24 cellular contexts compared by ENCODE assay signal in the genomic region with DNA sequence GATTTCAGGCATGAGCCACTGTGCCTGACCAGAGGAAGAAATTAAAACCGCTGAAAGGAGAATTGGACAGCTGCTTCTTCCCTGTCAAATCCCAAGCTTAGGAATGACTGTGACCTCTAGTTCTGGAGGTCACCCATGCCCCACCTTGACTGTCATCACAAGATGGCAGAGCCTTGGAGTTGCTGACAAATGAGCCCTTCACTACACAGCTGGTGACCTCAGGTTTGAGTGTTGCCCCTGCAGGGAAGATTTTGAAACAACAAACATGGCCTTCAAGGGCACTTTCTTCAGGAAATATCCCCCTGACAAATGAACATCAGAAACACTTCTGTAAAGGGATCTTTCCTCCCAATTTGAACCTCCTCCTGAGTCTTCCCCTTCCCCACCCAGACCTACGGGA. TPM values are rescaled to one million over a fixed set of nuclear protein-coding genes. Genes with fewer than 3 reads are reported as not detected.
A peak's percentile ranks its signal among the peaks of the same experiment; 100 is the strongest.
DNase-seq lines count a peak whose midpoint lies in the region; ATAC-seq and TF ChIP-seq lines count a peak whose summit lies in the region.
"Had no signal": no experiment of that assay in that cellular context is flagged by ENCODE, and none has a peak within 500 bp of the region (broad histone marks: within the 10 kb centered on the region; RNA-seq: fewer than 3 reads in every experiment).

No MANE protein-coding gene starts in this region.

- H4K20me1 ChIP-seq in GM23338 (replicated peaks; ENCODE audit: insufficient read depth) (no peaks in the 10 kb centered on the region), neural progenitor cell (ENCODE audit: low read depth) (peaks cover 12% of the 10 kb centered on the region)

- no peaks in the 10 kb centered on the region for H3K79me2 ChIP-seq in GM23338 (replicated peaks; ENCODE audit: insufficient read depth)
- H3K79me2 ChIP-seq in neural progenitor cell (ENCODE audit: low read depth), result no peaks in the 10 kb centered on the region

- peak overlapping the region; percentile 34; the same call in 1 of the 2 replicates for H2AFZ ChIP-seq in GM23338
- H2AFZ ChIP-seq in neural progenitor cell (replicated peaks), result no peak overlapping the region
- H2AFZ ChIP-seq: PC-9 had no signal

- no peak for TF ChIP-seq POLR2A in ovary (IDR thresholded peaks at IDR 0.05)

- H3K9ac ChIP-seq in HUES6 (ENCODE audit: low read length) (peak overlapping the region; percentile 2), neural progenitor cell (no peak overlapping the region)

- H3K36me3 Mint-ChIP-seq in GM23338 (ENCODE audit: low read depth) (no peaks in the 10 kb centered on the region), chondrocyte (ENCODE audit: low read depth) (no peaks in the 10 kb centered on the region), neural progenitor cell (no peaks in the 10 kb centered on the region)

- H3K27ac Mint-ChIP-seq in GM23338, result no peak overlapping the region
- no peak overlapping the region for H3K27ac Mint-ChIP-seq in chondrocyte (ENCODE audit: unreplicated experiment)
- H3K27ac Mint-ChIP-seq in neural progenitor cell, result peak overlapping the region; percentile 55

- H3K4me1 Mint-ChIP-seq in GM23338, result peaks cover 23% of the 10 kb centered on the region
- H3K4me1 Mint-ChIP-seq in chondrocyte (ENCODE audit: low read depth), result no peaks in the 10 kb centered on the region
- peaks cover 56% of the 10 kb centered on the region for H3K4me1 Mint-ChIP-seq in neural progenitor cell

- H3K4me1 ChIP-seq in GM23338 (ENCODE audit: insufficient read depth) (peaks cover 4% of the 10 kb centered on the region; the same call in 1 of the 2 replicates), HUES6 (ENCODE audit: control insufficient read depth, insufficient read depth, low read length) (peaks cover 31% of the 10 kb centered on the region), neural progenitor cell (peaks cover 29% of the 10 kb centered on the region), ovary (ENCODE audit: insufficient read depth) (no peaks in the 10 kb centered on the region)
- H3K4me1 ChIP-seq: BE2C, HAP-1 had no signal

- H3F3A ChIP-seq in GM23338 (replicated peaks; ENCODE audit: low read depth) (no peaks in the 10 kb centered on the region), neural progenitor cell (ENCODE audit: low read depth) (peaks cover 35% of the 10 kb centered on the region)

- H3K36me3 ChIP-seq in GM23338 (ENCODE audit: insufficient read depth) (no peaks in the 10 kb centered on the region), HUES6 (ENCODE audit: control insufficient read depth, insufficient read depth, low read length) (no peaks in the 10 kb centered on the region), neural progenitor cell (no peaks in the 10 kb centered on the region), ovary (no peaks in the 10 kb centered on the region), MG63 (no peaks in the 10 kb centered on the region)
- H3K36me3 ChIP-seq: BE2C, HAP-1 had no signal

- H3K27ac ChIP-seq in GM23338 (ENCODE audit: low read depth), result 0 out of 2 replicates have a peak overlapping the region, but pooled peaks have one; percentile 32
- no peak overlapping the region for H3K27ac ChIP-seq in HUES6 (ENCODE audit: low read depth, low read length)
- no peak overlapping the region for H3K27ac ChIP-seq in neural progenitor cell
- no peak overlapping the region for H3K27ac ChIP-seq in ovary
- H3K27ac ChIP-seq: HL-60, PC-9, SK-N-MC had no signal

- no peak for DNase-seq in GM23338 (ENCODE audit: low spot score)
- DNase-seq in chondrocyte (ENCODE audit: low spot score), result peak; percentile 10
- DNase-seq in neural progenitor cell (ENCODE audit: low spot score), result no peak
- no peak for DNase-seq in ovary
- no peak for DNase-seq in MG63
- DNase-seq in amniotic stem cell (lab: John Stamatoyannopoulos, UW), result no peak
- DNase-seq: BE2C, DMS53, GDM1, IMR-90, NCI-H1417, NCI-H1694 treated with DMSO at 0.1 percent for 48 hours, NCI-H2081 treated with DMSO at 0.1 percent for 48 hours, NCI-H2171 treated with DMSO at 0.1 percent for 48 hours, NCI-H446 treated with DMSO at 0.1 percent for 48 hours, NCI-H69, PC-9, RPMI8226, SHP77 treated with DMSO at 0.1 percent for 48 hours had no signal

- H3K4me3 Mint-ChIP-seq in GM23338 (no peak overlapping the region), chondrocyte (ENCODE audit: unreplicated experiment) (no peak overlapping the region), neural progenitor cell (peak overlapping the region; percentile 8)

- H3K9me3 Mint-ChIP-seq in GM23338, result no peaks in the 10 kb centered on the region; the same call in 2 of the 3 replicates
- H3K9me3 Mint-ChIP-seq in chondrocyte (ENCODE audit: low read depth), result no peaks in the 10 kb centered on the region
- H3K9me3 Mint-ChIP-seq in neural progenitor cell, result no peaks in the 10 kb centered on the region

- H3K9me3 ChIP-seq in HUES6 (ENCODE audit: control insufficient read depth, insufficient read depth, low read depth, low read length) (no peaks in the 10 kb centered on the region), neural progenitor cell (ENCODE audit: low read depth) (no peaks in the 10 kb centered on the region), ovary (no peaks in the 10 kb centered on the region), MG63 (no peaks in the 10 kb centered on the region)
- H3K9me3 ChIP-seq: BE2C, HAP-1 had no signal

- intact Hi-C loops in ovary (cut with DNase I), result no loop called here

- ATAC-seq in GM23338 (no peak), GM19395 (IDR thresholded peaks at IDR 0.05; ENCODE audit: unreplicated experiment) (no peak)

- WGBS in ovary, 3 donors, result 61 to 75% (median 73%) methylated on average over 2 of the region's 2 CpGs

- H3K27me3 Mint-ChIP-seq in GM23338 (ENCODE audit: insufficient read depth, low read depth, poor library complexity), result peaks cover 17% of the 10 kb centered on the region
- H3K27me3 Mint-ChIP-seq in chondrocyte (ENCODE audit: low read depth), result no peaks in the 10 kb centered on the region
- peaks cover 17% of the 10 kb centered on the region for H3K27me3 Mint-ChIP-seq in neural progenitor cell (ENCODE audit: insufficient read depth, low read depth)

- H3K9me2 ChIP-seq in GM23338 (ENCODE audit: insufficient read depth), result no peaks in the 10 kb centered on the region; the same call in 1 of the 2 replicates

- no peak for TF ChIP-seq CTCF in GM23338 (conservative IDR thresholded peaks at IDR 0.05; ENCODE audit: low read depth in 2 of 2)
- TF ChIP-seq CTCF in chondrocyte (IDR thresholded peaks at IDR 0.05), result no peak
- TF ChIP-seq CTCF in neural progenitor cell (IDR thresholded peaks at IDR 0.05), result no peak
- TF ChIP-seq CTCF in ovary (IDR thresholded peaks at IDR 0.05), result no peak

- TF ChIP-seq EP300 in ovary (IDR thresholded peaks at IDR 0.05), result no peak

- H3K4me3 ChIP-seq in GM23338 (no peak overlapping the region), HUES6 (ENCODE audit: low read depth, low read length) (no peak overlapping the region), neural progenitor cell (no peak overlapping the region), ovary (no peak overlapping the region), MG63 (no peak overlapping the region)
- H3K4me3 ChIP-seq: HAP-1, PC-9, SK-N-MC had no signal

- no peaks in the 10 kb centered on the region for H3K27me3 ChIP-seq in GM23338 (ENCODE audit: insufficient read depth)
- no peaks in the 10 kb centered on the region for H3K27me3 ChIP-seq in HUES6 (ENCODE audit: control insufficient read depth, insufficient read depth, low read length)
- H3K27me3 ChIP-seq in neural progenitor cell, result peaks cover 4% of the 10 kb centered on the region
- H3K27me3 ChIP-seq in ovary, result no peaks in the 10 kb centered on the region
- no peaks in the 10 kb centered on the region for H3K27me3 ChIP-seq in MG63
- H3K27me3 ChIP-seq: BE2C had no signal

- H3K4me2 ChIP-seq in GM23338, result no peak overlapping the region
- H3K4me2 ChIP-seq in neural progenitor cell, result no peak overlapping the region
- H3K4me2 ChIP-seq: PC-9 had no signal

TF ChIP-seq in GM23338, 12 proteins besides CTCF, POLR2A, EP300 and RAD21 (continues in another document):
- TF ChIP-seq EZH2 (IDR thresholded peaks at IDR 0.05; ENCODE audit: low read depth, unreplicated experiment) (no peak), STAT1 (IDR thresholded peaks at IDR 0.05; ENCODE audit: unreplicated experiment) (no peak), ZNF331 (CRISPR knock-in tag; IDR thresholded peaks at IDR 0.05; ENCODE audit: low read depth) (no peak), CREB1 (CRISPR knock-in tag; IDR thresholded peaks at IDR 0.05; ENCODE audit: low read depth) (no peak)

RNA-seq across cellular contexts. Expression of a gene that starts 6.9 kb away (rescaled TPM):
- 14.4 and 16.0 TPM in 2 replicates for total RNA-seq in GM23338 (2014; rRNA removed; shearing (Covaris generic))
- polyA plus RNA-seq in GM23338 (2016; fragmentation: Nextera tagmentation; extraction: Ambion mirVana) (4.6 and 4.7 TPM in 2 replicates), ovary (1 to 10 TPM; 3.4 to 3.5 TPM)
- total RNA-seq in chondrocyte (1.6 to 2.9 TPM (median 2.9 TPM) in 3 replicates), neural progenitor cell (ENCODE audit: low replicate concordance) (5.1 and 8.9 TPM in 2 replicates), ovary (1 to 10 TPM; 1.5 to 9.5 (median 5.8) TPM)
- 1.7 and 3.2 TPM in 2 replicates for total RNA-seq in MG63 (2014; rRNA removed; shearing (Covaris generic); ENCODE audit: low replicate concordance)

RNA-seq across cellular contexts. Expression of a gene that starts 55.4 kb away (rescaled TPM):
- total RNA-seq in GM23338 (2014; rRNA removed; shearing (Covaris generic)), result 19.1 and 19.7 TPM in 2 replicates
- polyA plus RNA-seq in GM23338 (2016; fragmentation: Nextera tagmentation; extraction: Ambion mirVana) (5.1 and 5.2 TPM in 2 replicates), ovary (10 to 100 TPM in 1 of 2 donors, 1 to 10 TPM in 1; 5.8 to 14.0 TPM)
- total RNA-seq in chondrocyte (33.0 to 37.2 TPM (median 35.6 TPM) in 3 replicates), neural progenitor cell (ENCODE audit: low replicate concordance) (24.9 and 36.6 TPM in 2 replicates), ovary (10 to 100 TPM; 16.3 to 69.5 (median 55.1) TPM)
- 16.5 and 20.9 TPM in 2 replicates for total RNA-seq in MG63 (2014; rRNA removed; shearing (Covaris generic); ENCODE audit: low replicate concordance)
